ENCODE assay signal across 30 cellular contexts in genomic region chr5:175749591-175749990, GRCh38.
DNase-seq lines count a peak whose midpoint lies in the region; ATAC-seq and TF ChIP-seq lines count a peak whose summit lies in the region.
"Had no signal": no experiment of that assay in that cellular context is flagged by ENCODE, and none has a peak within 500 bp of the region (broad histone marks: within the 10 kb centered on the region; RNA-seq: fewer than 3 reads in every experiment).

No MANE protein-coding gene starts in this region.

- no peaks in the 10 kb centered on the region for H3F3A ChIP-seq in PC-3 (ENCODE audit: low read length, unreplicated experiment)
- no peaks in the 10 kb centered on the region for H3F3A ChIP-seq in neural progenitor cell (ENCODE audit: low read depth)

- H3K27me3 ChIP-seq in PC-3 (ENCODE audit: low read length) (no peaks in the 10 kb centered on the region), neural progenitor cell (no peaks in the 10 kb centered on the region), left lung (peaks cover 0 to 67% of the 10 kb centered on the region in 2 donors)
- H3K27me3 ChIP-seq: right atrium auricular region, uterus had no signal

- H3K9me2 ChIP-seq in PC-3 (replicated peaks; ENCODE audit: low read length) = no peaks in the 10 kb centered on the region

- no peak overlapping the region for H3K27ac ChIP-seq in PC-3 (ENCODE audit: low read length)
- no peak overlapping the region for H3K27ac ChIP-seq in neural progenitor cell
- no peak overlapping the region for H3K27ac ChIP-seq in left lung
- H3K27ac ChIP-seq: esophagus squamous epithelium, heart right ventricle, right atrium auricular region, thoracic aorta, uterus had no signal

- peak; percentile 53; the same call in 1 of the 2 replicates for ATAC-seq in PC-3
- no peak for ATAC-seq in left lung
- ATAC-seq: heart right ventricle; HepG2; stimulated activated naive CD8-positive, alpha-beta T cell treated with anti-CD3 and anti-CD28 coated beads, Interleukin-15, Interleukin-2, amounts not matched to agents 100 U/mL and 50 U/mL, for 24 hours had no signal

- H3K36me3 ChIP-seq in PC-3 (ENCODE audit: low read depth, low read length) (no peaks in the 10 kb centered on the region), neural progenitor cell (no peaks in the 10 kb centered on the region), left lung (no peaks in the 10 kb centered on the region)
- H3K36me3 ChIP-seq: esophagus squamous epithelium, heart right ventricle, right atrium auricular region, thoracic aorta, uterus had no signal

- no peaks in the 10 kb centered on the region for H4K20me1 ChIP-seq in PC-3 (ENCODE audit: low read length)
- H4K20me1 ChIP-seq in neural progenitor cell (ENCODE audit: low read depth) = no peaks in the 10 kb centered on the region

- H3K79me2 ChIP-seq in PC-3 (ENCODE audit: low read length) = no peaks in the 10 kb centered on the region
- H3K79me2 ChIP-seq in neural progenitor cell (ENCODE audit: low read depth) = no peaks in the 10 kb centered on the region

- CTCF ChIA-PET in PC-3 (lab: Charles Lee) = no interaction called here

- H3K9ac ChIP-seq in PC-3 (ENCODE audit: low read length) (no peak overlapping the region), neural progenitor cell (no peak overlapping the region)

- no peak overlapping the region for H3K4me3 ChIP-seq in PC-3 (ENCODE audit: low read length)
- H3K4me3 ChIP-seq in neural progenitor cell = no peak overlapping the region
- no peak overlapping the region for H3K4me3 ChIP-seq in left lung
- H3K4me3 ChIP-seq: esophagus squamous epithelium, heart right ventricle, right atrium auricular region, thoracic aorta, uterus had no signal

- intact Hi-C loops in PC-3 (cut with micrococcal nuclease) = loop anchor here (5.0 kb wide), 1 partner anchor 48 kb away; no protein-coding TSS in a partner anchor
- intact Hi-C loops in left lung (cut with DNase I) = no loop called here

- DNase-seq in H4 (ENCODE audit: low spot score) (peak; percentile 66), PC-3 (no peak), ecto neural progenitor cell (ENCODE audit: low spot score) (peak; percentile 27), neural progenitor cell (ENCODE audit: low spot score) (no peak), NCI-H510A (lab: John Stamatoyannopoulos, UW) (no peak), left lung (no peak), mesenteric fat pad (ENCODE audit: low spot score) (no peak)
- no peak for DNase-seq in activated T-cell treated with anti-CD3 and anti-CD28 coated beads, Interleukin-2, amount 50 U/mL, for 48 hours
- DNase-seq: activated CD4-positive, alpha-beta T cell treated with anti-CD3 and anti-CD28 coated beads, Interleukin-2, amount 50 U/mL, for 1 hour; activated CD4-positive, CD25-positive, alpha-beta regulatory T cell; activated naive CD4-positive, alpha-beta T cell treated with Interleukin-2 at 50 U/mL for 16 hours; central memory CD4-positive, alpha-beta T cell; dermis blood vessel endothelial cell; DMS153; esophagus squamous epithelium; foreskin melanocyte; heart right ventricle; Kasumi-1; NCI-H1092; NCI-H1694; nephron progenitor cell; stimulated activated CD4-positive, alpha-beta T cell treated with anti-CD3 and anti-CD28 coated beads, Interleukin-2, amount 100 ng/mL, for 24 hours; stimulated activated naive CD8-positive, alpha-beta T cell treated with anti-CD3 and anti-CD28 coated beads, Interleukin-15, Interleukin-2, amounts not matched to agents 100 U/mL and 50 U/mL, for 24 hours; uterus had no signal

- H3K9me3 Mint-ChIP-seq in neural progenitor cell = no peaks in the 10 kb centered on the region
- H3K9me3 Mint-ChIP-seq: activated T-helper 1 cell treated with anti-CD3 and anti-CD28 coated beads, Interleukin-12 subunit alpha, Interleukin-12 subunit beta, Interleukin-2, Interleukin-4 antibody, amounts not matched to agents 30 ng/mL and 10 ng/mL and 1 ng/mL, durations not matched to agents 14 hours and 24 hours and 36 hours; nephron progenitor cell; T-helper 1 cell treated with Interleukin-12 subunit alpha and Interleukin-12 subunit beta and Interleukin-4 antibody, amounts not matched to agents 30 μg/mL and 1 μg/mL, for 36 hours had no signal

- peaks cover 2% of the 10 kb centered on the region for H3K27me3 Mint-ChIP-seq in neural progenitor cell (ENCODE audit: insufficient read depth, low read depth)

- TF ChIP-seq CTCF in PC-3 (conservative IDR thresholded peaks at IDR 0.05; ENCODE audit: low read depth, low read length) (no peak), neural progenitor cell (IDR thresholded peaks at IDR 0.05) (no peak), left lung (IDR thresholded peaks at IDR 0.05) (no peak)

- H3K36me3 Mint-ChIP-seq in neural progenitor cell = no peaks in the 10 kb centered on the region

- H3K9me3 ChIP-seq in PC-3 (ENCODE audit: low read length) (no peaks in the 10 kb centered on the region), neural progenitor cell (ENCODE audit: low read depth) (no peaks in the 10 kb centered on the region), left lung (no peaks in the 10 kb centered on the region)
- H3K9me3 ChIP-seq: esophagus squamous epithelium, heart right ventricle, right atrium auricular region, thoracic aorta, uterus had no signal

- POLR2A ChIA-PET in PC-3 (lab: Charles Lee; ENCODE audit: unreplicated experiment) = no interaction called here

- H3K4me1 Mint-ChIP-seq in neural progenitor cell = peaks cover 52% of the 10 kb centered on the region
- H3K4me1 Mint-ChIP-seq: B cell had no signal

- no peaks in the 10 kb centered on the region; the same call in 1 of the 2 replicates for H3K4me1 ChIP-seq in PC-3 (ENCODE audit: insufficient read depth, low read length)
- H3K4me1 ChIP-seq in neural progenitor cell = no peaks in the 10 kb centered on the region
- no peaks in the 10 kb centered on the region for H3K4me1 ChIP-seq in left lung
- H3K4me1 ChIP-seq: heart right ventricle, right atrium auricular region, uterus had no signal

- H2AFZ ChIP-seq in PC-3 (ENCODE audit: low read length) (no peak overlapping the region), neural progenitor cell (replicated peaks) (no peak overlapping the region)

- peak overlapping the region; percentile 88 for H3K27ac Mint-ChIP-seq in neural progenitor cell
- H3K27ac Mint-ChIP-seq: activated T-helper 1 cell treated with anti-CD3 and anti-CD28 coated beads, Interleukin-12 subunit alpha, Interleukin-12 subunit beta, Interleukin-2, Interleukin-4 antibody, amounts not matched to agents 30 ng/mL and 10 ng/mL and 1 ng/mL, durations not matched to agents 14 hours and 24 hours and 36 hours; B cell; nephron progenitor cell; T-helper 1 cell treated with Interleukin-12 subunit alpha and Interleukin-12 subunit beta and Interleukin-4 antibody, amounts not matched to agents 30 μg/mL and 1 μg/mL, for 36 hours had no signal

- H3K4me2 ChIP-seq in PC-3 (ENCODE audit: low read length) (no peak overlapping the region), neural progenitor cell (no peak overlapping the region)

- H3K4me3 Mint-ChIP-seq in neural progenitor cell = no peak overlapping the region
- H3K4me3 Mint-ChIP-seq: activated T-helper 1 cell treated with anti-CD3 and anti-CD28 coated beads, Interleukin-12 subunit alpha, Interleukin-12 subunit beta, Interleukin-2, Interleukin-4 antibody, amounts not matched to agents 30 ng/mL and 10 ng/mL and 1 ng/mL, durations not matched to agents 14 hours and 24 hours and 36 hours; B cell; nephron progenitor cell; T-helper 1 cell treated with Interleukin-12 subunit alpha and Interleukin-12 subunit beta and Interleukin-4 antibody, amounts not matched to agents 30 μg/mL and 1 μg/mL, for 36 hours had no signal

- BruUV-seq in PC-3 (replicated peaks; lab: Mats Ljungman, UMichigan) = no TSS peak

Comparison
In these comparisons a context has a peak if more than half of its experiments do, and no peak if none do; other contexts are left out.
1. DNase-seq: peak in H4 (single experiment) and ecto neural progenitor cell (single experiment); none in PC-3 (single experiment), neural progenitor cell (single experiment), NCI-H510A (single experiment), left lung (0 of 2), activated T-cell treated with anti-CD3 and anti-CD28 coated beads, Interleukin-2, amount 50 U/mL, for 48 hours (0 of 2) and mesenteric fat pad (single experiment).